In genomic region chr21:45383111-45383614, GRCh38 we compare ENCODE assay signal across 1 cellular context.
TF ChIP-seq lines count a peak whose summit lies in the region.

No MANE protein-coding gene starts in this region.

TF ChIP-seq in K562, 482 proteins besides CTCF, POLR2A, EP300 and RAD21 (continued from another document):
- TF ChIP-seq PKNOX1 (IDR thresholded peaks at IDR 0.05) (peak; percentile 88), MTA2 (IDR thresholded peaks at IDR 0.05; ENCODE audit: low read depth) (peak; percentile 48; the same call in 1 of the 2 replicates), CBFA2T2 (conservative IDR thresholded peaks at IDR 0.05) (peak; percentile 63), TFE3 (CRISPR knock-in tag; IDR thresholded peaks at IDR 0.05) (no peak), RCOR1 (IDR thresholded peaks at IDR 0.05; ENCODE audit: borderline replicate concordance in 1 of 2, low read depth in 2 of 2, low read length in 2 of 2) (0 out of 4 replicates have a peak, but pooled peaks of 1 of the 2 experiments have one; percentile 28), FOXA3 (CRISPR knock-in tag; conservative IDR thresholded peaks at IDR 0.05 in 1 of 2, IDR thresholded peaks at IDR 0.05 in 1 of 2) (0 out of 4 replicates have a peak, but pooled peaks of 1 of the 2 experiments have one; percentile 35), TCF3 (CRISPR knock-in tag; IDR thresholded peaks at IDR 0.05) (peak; percentile 88), HEY1 (CRISPR knock-in tag; IDR thresholded peaks at IDR 0.05; ENCODE audit: borderline replicate concordance) (no peak)
